ENCODE assay signal across 25 cellular contexts in the genomic region with DNA sequence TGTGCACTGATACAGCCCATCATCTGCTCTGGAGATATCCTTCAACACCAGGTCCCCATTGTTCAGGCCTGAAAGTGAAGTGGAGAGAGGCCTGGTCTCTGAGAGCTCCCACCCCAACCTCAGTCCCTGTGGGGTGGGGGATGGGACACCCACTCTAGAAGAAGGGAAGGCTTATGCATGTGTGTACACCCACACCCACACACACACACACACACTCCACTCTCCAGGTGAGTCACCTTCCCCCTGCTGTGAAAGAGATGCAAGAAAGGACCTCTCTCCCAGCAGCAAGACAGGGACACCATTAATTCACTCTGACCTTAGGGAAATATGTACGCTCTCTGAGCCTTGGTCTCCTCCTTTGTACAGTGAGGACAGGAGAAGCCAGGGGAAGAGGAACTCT. TPM values are rescaled to one million over a fixed set of nuclear protein-coding genes. Genes with fewer than 3 reads are reported as not detected.
DNase-seq lines count a peak whose midpoint lies in the region; TF ChIP-seq lines count a peak whose summit lies in the region.
"Had no signal": no experiment of that assay in that cellular context is flagged by ENCODE, and none has a peak within 500 bp of the region (broad histone marks: within the 10 kb centered on the region; RNA-seq: fewer than 3 reads in every experiment).

No MANE protein-coding gene starts in this region.

- POLR2A ChIA-PET in MCF 10A (lab: Yijun Ruan, JAX) (interaction anchor here (0.8 to 9.6 kb wide), 2 partner anchors 12 to 67 kb away, joined by 4 to 80 read pairs; no protein-coding TSS in a partner anchor), SK-N-SH (lab: Yijun Ruan, JAX) (no interaction called here)

- TF ChIP-seq POLR2A in breast epithelium (IDR thresholded peaks at IDR 0.05): no peak

- H3K4me3 Mint-ChIP-seq in MCF 10A (ENCODE audit: unreplicated experiment) (no peak overlapping the region), endothelial cell (ENCODE audit: unreplicated experiment) (peak overlapping the region; percentile 27)
- H3K4me3 Mint-ChIP-seq: CD14-positive monocyte; stimulated activated memory B cell treated with anti-CD40 and anti-IgM and Interleukin-4, amounts not matched to agents 10 μg/mL and 1 μg/mL and 100 μg/mL, for 72 hours had no signal

- no peaks in the 10 kb centered on the region for H3K9me2 ChIP-seq in SK-N-SH

- H3K27me3 ChIP-seq in breast epithelium: no peaks in the 10 kb centered on the region
- H3K27me3 ChIP-seq in SK-N-SH (ENCODE audit: insufficient read depth): no peaks in the 10 kb centered on the region
- H3K27me3 ChIP-seq: thyroid gland had no signal

- no peak for TF ChIP-seq EP300 in SK-N-SH (IDR thresholded peaks at IDR 0.05; ENCODE audit: borderline replicate concordance in 1 of 2, low read depth in 1 of 2, low read length in 1 of 2)

- H3K27me3 Mint-ChIP-seq in MCF 10A (ENCODE audit: insufficient read depth, unreplicated experiment) (no peaks in the 10 kb centered on the region), endothelial cell (ENCODE audit: unreplicated experiment) (peaks cover 13% of the 10 kb centered on the region)

- peaks cover 14% of the 10 kb centered on the region for H3F3A ChIP-seq in SK-N-SH (replicated peaks; ENCODE audit: insufficient read depth)

- no peak for TF ChIP-seq RAD21 in SK-N-SH (IDR thresholded peaks at IDR 0.05; ENCODE audit: low read length)

- CTCF ChIA-PET in MCF 10A (lab: Yijun Ruan, JAX): interaction anchor here (0.6 to 3.8 kb wide), 9 partner anchors 12 to 755 kb away, joined by 3 to 49 read pairs (median 5); no protein-coding TSS in a partner anchor
- CTCF ChIA-PET in SK-N-SH (lab: Yijun Ruan, JAX): interaction anchor here (0.9 to 2.6 kb wide), 3 partner anchors 35 to 79 kb away, joined by 3 to 9 read pairs (median 3); no protein-coding TSS in a partner anchor

- DNase-seq in MCF 10A (ENCODE audit: unreplicated experiment) (peak; percentile 13), breast epithelium (ENCODE audit: low spot score in 2 of 2) (no peak), NCI-H69 (lab: John Stamatoyannopoulos, UW) (peak; percentile 60), endothelial cell (ENCODE audit: low spot score) (no peak), NCI-H2081 treated with DMSO at 0.1 percent for 48 hours (lab: John Stamatoyannopoulos, UW) (no peak), GM19238 (ENCODE audit: insufficient read length, low spot score) (no peak), superior temporal gyrus (ENCODE audit: extremely low spot score) (no peak), SK-N-SH (no peak)
- DNase-seq: activated CD8-positive, alpha-beta memory T cell treated with anti-CD3 and anti-CD28 coated beads, Interleukin-2, amount 50 U/mL, for 4 hours; amygdala; DND-41; HCEC 1CT; left colon; mesendoderm; NCI-H1105; NCI-H524; thyroid gland had no signal

- TF ChIP-seq CTCF in MCF 10A (IDR thresholded peaks at IDR 0.05; ENCODE audit: unreplicated experiment) (no peak), breast epithelium (IDR thresholded peaks at IDR 0.05) (no peak), endothelial cell (IDR thresholded peaks at IDR 0.05; ENCODE audit: unreplicated experiment) (no peak), SK-N-SH (IDR thresholded peaks at IDR 0.05) (no peak)

- H2AFZ ChIP-seq in SK-N-SH (ENCODE audit: low read depth): no peak overlapping the region

- H3K36me3 Mint-ChIP-seq in MCF 10A (ENCODE audit: insufficient read depth, unreplicated experiment): no peaks in the 10 kb centered on the region
- H3K36me3 Mint-ChIP-seq in endothelial cell (ENCODE audit: low read depth, unreplicated experiment): no peaks in the 10 kb centered on the region
- H3K36me3 Mint-ChIP-seq: CD14-positive monocyte; stimulated activated memory B cell treated with anti-CD40 and anti-IgM and Interleukin-4, amounts not matched to agents 10 μg/mL and 1 μg/mL and 100 μg/mL, for 72 hours had no signal

- H3K9ac ChIP-seq in SK-N-SH: no peak overlapping the region

- no peaks in the 10 kb centered on the region for H4K20me1 ChIP-seq in SK-N-SH (ENCODE audit: insufficient read depth)

- H3K4me3 ChIP-seq in breast epithelium (no peak overlapping the region), SK-N-SH (ENCODE audit: low read depth in 2 of 2, low read length in 1 of 2) (no peak overlapping the region)
- H3K4me3 ChIP-seq: prostate gland, thyroid gland had no signal

- 100% methylated on average over 1 of the region's 1 CpG for WGBS in SK-N-SH (ENCODE audit: low lambda C conversion rate)

- H3K9me3 ChIP-seq in breast epithelium: no peaks in the 10 kb centered on the region
- no peaks in the 10 kb centered on the region for H3K9me3 ChIP-seq in SK-N-SH
- H3K9me3 ChIP-seq: prostate gland, thyroid gland had no signal

- H3K36me3 ChIP-seq in breast epithelium: no peaks in the 10 kb centered on the region
- no peaks in the 10 kb centered on the region for H3K36me3 ChIP-seq in SK-N-SH (replicated peaks in 1 of 2; ENCODE audit: control insufficient read depth in 1 of 2, insufficient read depth in 2 of 2, low read length in 1 of 2)
- H3K36me3 ChIP-seq: prostate gland, thyroid gland had no signal

- H3K79me2 ChIP-seq in SK-N-SH (ENCODE audit: insufficient read depth): no peaks in the 10 kb centered on the region

- H3K27ac Mint-ChIP-seq in MCF 10A (ENCODE audit: low read depth, unreplicated experiment): no peak overlapping the region
- H3K27ac Mint-ChIP-seq in endothelial cell (ENCODE audit: unreplicated experiment): no peak overlapping the region
- H3K27ac Mint-ChIP-seq: activated T-helper 2 cell treated with anti-CD3 and anti-CD28 coated beads, Interferon-gamma antibody, Interleukin-2, Interleukin-4, amounts not matched to agents 10 μg/mL and 5 μg/mL and 100 μg/mL, durations not matched to agents 14 hours and 24 hours and 36 hours; CD14-positive monocyte; stimulated activated memory B cell treated with anti-CD40 and anti-IgM and Interleukin-4, amounts not matched to agents 10 μg/mL and 1 μg/mL and 100 μg/mL, for 72 hours had no signal

- H3K27ac ChIP-seq in breast epithelium (no peak overlapping the region), SK-N-SH (ENCODE audit: low read depth in 2 of 2, low read length in 1 of 2) (no peak overlapping the region)
- H3K27ac ChIP-seq: prostate gland had no signal

- H3K9me3 Mint-ChIP-seq in MCF 10A (ENCODE audit: unreplicated experiment) (no peaks in the 10 kb centered on the region), endothelial cell (ENCODE audit: unreplicated experiment) (no peaks in the 10 kb centered on the region)
- H3K9me3 Mint-ChIP-seq: activated T-helper 2 cell treated with anti-CD3 and anti-CD28 coated beads, Interferon-gamma antibody, Interleukin-2, Interleukin-4, amounts not matched to agents 10 μg/mL and 5 μg/mL and 100 μg/mL, durations not matched to agents 14 hours and 24 hours and 36 hours; CD14-positive monocyte; stimulated activated memory B cell treated with anti-CD40 and anti-IgM and Interleukin-4, amounts not matched to agents 10 μg/mL and 1 μg/mL and 100 μg/mL, for 72 hours had no signal

- intact Hi-C loops in MCF 10A (cut with micrococcal nuclease) (no loop called here), breast epithelium (cut with DNase I; ENCODE audit: low total_unique reads) (no loop called here)

- no peak overlapping the region for H3K4me2 ChIP-seq in SK-N-SH

- no peaks in the 10 kb centered on the region for H3K4me1 ChIP-seq in breast epithelium
- peaks cover 10 to 16% of the 10 kb centered on the region in 2 experiments; a peak in 2 of 4 replicates for H3K4me1 ChIP-seq in SK-N-SH (ENCODE audit: control insufficient read depth in 1 of 2, insufficient read depth in 2 of 2, low read depth in 1 of 2, low read length in 1 of 2)
- H3K4me1 ChIP-seq: prostate gland had no signal

- no TSS peak for BruUV-seq in MCF 10A (replicated peaks; lab: Mats Ljungman, UMichigan)

- H3K4me1 Mint-ChIP-seq in MCF 10A (ENCODE audit: insufficient read depth, unreplicated experiment): peaks cover 24% of the 10 kb centered on the region
- H3K4me1 Mint-ChIP-seq in endothelial cell (ENCODE audit: unreplicated experiment): peaks cover 7% of the 10 kb centered on the region

TF ChIP-seq in SK-N-SH, 30 proteins besides CTCF, POLR2A, EP300 and RAD21:
- TF ChIP-seq, protein P1, sequence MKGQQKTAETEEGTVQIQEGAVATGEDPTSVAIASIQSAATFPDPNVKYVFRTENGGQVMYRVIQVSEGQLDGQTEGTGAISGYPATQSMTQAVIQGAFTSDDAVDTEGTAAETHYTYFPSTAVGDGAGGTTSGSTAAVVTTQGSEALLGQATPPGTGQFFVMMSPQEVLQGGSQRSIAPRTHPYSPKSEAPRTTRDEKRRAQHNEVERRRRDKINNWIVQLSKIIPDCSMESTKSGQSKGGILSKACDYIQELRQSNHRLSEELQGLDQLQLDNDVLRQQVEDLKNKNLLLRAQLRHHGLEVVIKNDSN (IDR thresholded peaks at IDR 0.05; ENCODE audit: borderline replicate concordance, low read depth): no peak
- no peak for TF ChIP-seq MXI1 (IDR thresholded peaks at IDR 0.05; ENCODE audit: low read depth, low read length)
TF ChIP-seq in SK-N-SH: peak in this region for 0.

RNA-seq across cellular contexts. Expression of gene VSIG8, which starts 5.9 kb away (rescaled TPM):
- total RNA-seq in MCF 10A (2022) (not detected in 2 replicates), breast epithelium (under 1 TPM in 2 of 3 donors, not detected in 1; 0.15 to 0.16 TPM), endothelial cell (ENCODE audit: unreplicated experiment) (not detected)
- not detected in 2 replicates for polyA plus RNA-seq in SK-N-SH (2012; rRNA removed)
- polyA plus RNA-seq in SK-N-SH (2012; cell fraction: cytosol; rRNA removed): 0.03 and 0.08 TPM in 2 replicates
- 0.19 and 0.27 TPM in 2 replicates for polyA plus RNA-seq in SK-N-SH (2012; cell fraction: nucleus; rRNA removed)
- total RNA-seq: activated T-helper 2 cell treated with anti-CD3 and anti-CD28 coated beads, Interferon-gamma antibody, Interleukin-2, Interleukin-4, amounts not matched to agents 10 μg/mL and 5 μg/mL and 100 μg/mL, durations not matched to agents 14 hours and 24 hours and 36 hours; left colon; LHCN-M2; prostate gland had no signal
- polyA plus RNA-seq: AG04450, CD14-positive monocyte had no signal

RNA-seq across cellular contexts. Expression of gene SLAMF8, which starts 29.9 kb away (rescaled TPM):
- total RNA-seq in MCF 10A (2022): not detected in 2 replicates
- total RNA-seq in breast epithelium: 10 to 100 TPM in 2 of 3 donors, 1 to 10 TPM in 1; 2.3 to 15.4 (median 12.3) TPM
- not detected for total RNA-seq in endothelial cell (ENCODE audit: unreplicated experiment)
- not detected in 2 replicates for polyA plus RNA-seq in SK-N-SH (2012; rRNA removed)
- not detected in 2 replicates for polyA plus RNA-seq in SK-N-SH (2012; cell fraction: cytosol; rRNA removed)
- 0.07 and 0.10 TPM in 2 replicates for polyA plus RNA-seq in SK-N-SH (2012; cell fraction: nucleus; rRNA removed)
- total RNA-seq: glomerular endothelial cell, LHCN-M2 had no signal
- polyA plus RNA-seq: AG04450, neural cell had no signal

RNA-seq across cellular contexts. Expression of gene CFAP45, which starts 43.4 kb away (rescaled TPM):
- total RNA-seq in MCF 10A (2022): 0.32 and 0.40 TPM in 2 replicates
- total RNA-seq in breast epithelium: 1 to 10 TPM in 2 of 3 donors, under 1 TPM in 1; 0.80 to 2.6 (median 2.6) TPM
- total RNA-seq in endothelial cell (ENCODE audit: unreplicated experiment): 1.0 TPM
- polyA plus RNA-seq in SK-N-SH (2012; rRNA removed): 0.57 and 0.74 TPM in 2 replicates
- polyA plus RNA-seq in SK-N-SH (2012; cell fraction: cytosol; rRNA removed): 0.51 and 0.66 TPM in 2 replicates
- 0.95 and 2.1 TPM in 2 replicates for polyA plus RNA-seq in SK-N-SH (2012; cell fraction: nucleus; rRNA removed)

RNA-seq across cellular contexts. Expression of gene FCRL6, which starts 54.4 kb away (rescaled TPM):
- total RNA-seq in MCF 10A (2022): not detected in 2 replicates
- total RNA-seq in breast epithelium: 1 to 10 TPM in 1 of 3 donors, under 1 TPM in 2; 0.80 to 2.8 (median 0.98) TPM
- total RNA-seq in endothelial cell (ENCODE audit: unreplicated experiment): not detected
- polyA plus RNA-seq in SK-N-SH (2012; rRNA removed): not detected in 2 replicates
- not detected in 2 replicates for polyA plus RNA-seq in SK-N-SH (2012; cell fraction: cytosol; rRNA removed)
- 0.05 TPM in 2 replicates for polyA plus RNA-seq in SK-N-SH (2012; cell fraction: nucleus; rRNA removed)
- total RNA-seq: activated T-helper 2 cell treated with anti-CD3 and anti-CD28 coated beads, Interferon-gamma antibody, Interleukin-2, Interleukin-4, amounts not matched to agents 10 μg/mL and 5 μg/mL and 100 μg/mL, durations not matched to agents 14 hours and 24 hours and 36 hours; glomerular endothelial cell; LHCN-M2; prostate gland had no signal
- polyA plus RNA-seq: AG04450, neural cell had no signal

Comparison
In these comparisons a context has a peak if more than half of its experiments do, and no peak if none do; other contexts are left out.
1. DNase-seq: peak in MCF 10A (single experiment) and NCI-H69 (single experiment); none in breast epithelium (0 of 2), endothelial cell (single experiment), NCI-H2081 treated with DMSO at 0.1 percent for 48 hours (single experiment), GM19238 (single experiment), superior temporal gyrus (single experiment) and SK-N-SH (single experiment).